ENCODE assay signal across 15 cellular contexts in the genomic region with DNA sequence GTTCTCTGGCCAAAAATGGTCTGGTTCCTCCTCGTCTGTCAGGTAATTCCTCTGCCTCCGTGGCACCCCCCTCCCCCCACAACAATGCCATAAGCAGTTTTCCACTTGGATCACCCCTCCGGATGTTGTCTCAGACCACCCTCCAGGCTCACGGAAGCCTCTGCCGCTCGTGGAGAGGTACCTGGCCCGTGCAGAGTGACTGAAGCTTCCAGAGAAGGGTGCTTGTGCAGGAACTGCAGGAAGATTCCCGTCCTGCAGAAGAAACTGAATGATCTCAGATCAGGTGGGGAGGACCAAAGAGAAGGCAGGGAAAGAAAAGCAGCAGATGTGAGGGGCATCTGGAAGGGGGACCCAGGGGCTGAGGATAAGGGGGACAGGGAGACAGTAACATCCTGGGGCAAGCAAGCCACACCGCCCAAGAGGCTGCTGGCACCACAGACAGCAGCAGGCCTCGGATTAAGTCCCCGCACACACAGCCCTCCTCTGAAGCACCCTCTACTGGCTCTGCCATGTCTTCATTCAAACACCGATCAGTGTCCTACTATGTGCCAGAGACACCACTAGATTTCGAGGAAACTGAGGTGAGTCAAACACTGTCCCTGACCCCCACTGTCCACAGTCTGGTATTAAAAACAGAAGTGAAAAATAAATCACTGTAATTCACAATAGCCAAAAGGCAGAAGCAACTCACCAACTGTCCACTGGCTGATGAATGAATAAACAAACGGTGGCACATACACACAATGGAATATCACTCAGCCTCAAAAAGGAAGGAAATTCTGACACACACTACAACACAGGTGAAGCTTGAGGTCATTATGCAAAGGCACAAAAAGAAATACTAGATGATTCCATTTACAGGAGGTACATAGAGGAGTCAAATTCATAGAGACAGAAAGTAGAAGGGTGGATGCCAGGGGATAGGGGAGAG.
"Had no signal": no experiment of that assay in that cellular context is flagged by ENCODE, and none has a peak within 500 bp of the region (broad histone marks: within the 10 kb centered on the region; RNA-seq: fewer than 3 reads in every experiment).

No MANE protein-coding gene starts in this region.

- H3K27ac Mint-ChIP-seq: activated CD4-positive, alpha-beta T cell treated with anti-CD3 and anti-CD28 coated beads for 36 hours; activated CD8-positive, alpha-beta T cell treated with anti-CD3 and anti-CD28 coated beads for 36 hours; activated naive CD4-positive, alpha-beta T cell treated with anti-CD3 and anti-CD28 coated beads, Interleukin-2, amount 50 U/mL, for 24 hours; natural killer cell treated with Interleukin-12 subunit alpha and Interleukin-12 subunit beta and Interleukin-15 and Interleukin-18, amount 100 ng/mL, for 72 hours had no signal

- H3K27me3 ChIP-seq: adrenal gland, sigmoid colon, stomach, testis had no signal

- H3K36me3 ChIP-seq: adrenal gland, sigmoid colon, stomach had no signal

- H3K4me3 ChIP-seq: adrenal gland, psoas muscle, sigmoid colon, stomach, testis had no signal

- H3K4me1 ChIP-seq: psoas muscle, sigmoid colon, testis had no signal

- H3K9me3 Mint-ChIP-seq: activated naive CD4-positive, alpha-beta T cell treated with anti-CD3 and anti-CD28 coated beads, Interleukin-2, amount 50 U/mL, for 24 hours; natural killer cell treated with Interleukin-12 subunit alpha and Interleukin-12 subunit beta and Interleukin-15 and Interleukin-18, amount 100 ng/mL, for 72 hours had no signal

- H3K4me1 Mint-ChIP-seq: activated CD4-positive, alpha-beta T cell treated with anti-CD3 and anti-CD28 coated beads for 36 hours; activated naive CD4-positive, alpha-beta T cell treated with anti-CD3 and anti-CD28 coated beads, Interleukin-2, amount 50 U/mL, for 24 hours had no signal

- H3K36me3 Mint-ChIP-seq: activated naive CD4-positive, alpha-beta T cell treated with anti-CD3 and anti-CD28 coated beads, Interleukin-2, amount 50 U/mL, for 24 hours; natural killer cell treated with Interleukin-12 subunit alpha and Interleukin-12 subunit beta and Interleukin-15 and Interleukin-18, amount 100 ng/mL, for 72 hours had no signal

- DNase-seq: activated CD4-positive, alpha-beta T cell treated with anti-CD3 and anti-CD28 coated beads for 36 hours; activated CD8-positive, alpha-beta T cell treated with anti-CD3 and anti-CD28 coated beads for 36 hours; activated effector memory CD4-positive, alpha-beta T cell treated with anti-CD3 and anti-CD28 coated beads, Interleukin-2, amount 50 U/mL, for 16 hours; activated T-cell treated with anti-CD3 and anti-CD28 coated beads, Interleukin-2, amount 50 U/mL, for 48 hours; foreskin fibroblast; hippocampal formation; left ventricle myocardium superior; psoas muscle; sigmoid colon; stimulated activated CD4-positive, alpha-beta T cell treated with anti-CD3 and anti-CD28 coated beads, Interleukin-2, amount 100 ng/mL, for 24 hours; stomach; testis had no signal

- H3K4me3 Mint-ChIP-seq: activated CD4-positive, alpha-beta T cell treated with anti-CD3 and anti-CD28 coated beads for 36 hours; activated CD8-positive, alpha-beta T cell treated with anti-CD3 and anti-CD28 coated beads for 36 hours; activated naive CD4-positive, alpha-beta T cell treated with anti-CD3 and anti-CD28 coated beads, Interleukin-2, amount 50 U/mL, for 24 hours; natural killer cell treated with Interleukin-12 subunit alpha and Interleukin-12 subunit beta and Interleukin-15 and Interleukin-18, amount 100 ng/mL, for 72 hours had no signal

- H3K9me3 ChIP-seq: adrenal gland, psoas muscle, sigmoid colon, stomach, testis had no signal

- ATAC-seq: activated CD4-positive, alpha-beta T cell treated with anti-CD3 and anti-CD28 coated beads for 36 hours; activated CD8-positive, alpha-beta T cell treated with anti-CD3 and anti-CD28 coated beads for 36 hours; left ventricle myocardium superior; natural killer cell treated with Interleukin-12 subunit alpha and Interleukin-12 subunit beta and Interleukin-15 and Interleukin-18, amount 100 ng/mL, for 72 hours; psoas muscle had no signal

- H3K27me3 Mint-ChIP-seq: activated naive CD4-positive, alpha-beta T cell treated with anti-CD3 and anti-CD28 coated beads, Interleukin-2, amount 50 U/mL, for 24 hours had no signal

- H3K27ac ChIP-seq: adrenal gland, psoas muscle, sigmoid colon, stomach, testis had no signal
